8 cellular contexts compared by ENCODE assay signal in the genomic region with DNA sequence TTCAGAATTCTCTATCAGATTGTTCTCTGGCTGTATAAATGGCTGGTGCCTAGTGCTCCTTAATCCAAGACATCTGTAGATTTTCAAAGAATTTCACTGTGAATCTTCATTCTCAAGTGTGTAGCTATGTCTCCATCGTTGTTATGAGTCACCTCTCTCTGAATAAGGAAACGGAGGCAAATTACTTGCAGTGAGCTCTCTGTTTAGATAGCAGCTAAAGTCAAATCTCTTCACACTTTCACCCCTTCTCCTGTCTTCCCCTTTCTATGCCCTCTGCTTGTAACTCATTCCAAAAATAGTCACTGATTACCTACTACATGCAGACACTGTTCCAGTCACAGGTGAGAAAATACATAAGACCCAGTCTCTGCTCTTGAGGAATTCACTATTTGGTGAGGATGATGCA. TPM values are rescaled to one million over a fixed set of nuclear protein-coding genes. Genes with fewer than 3 reads are reported as not detected.
A peak's percentile ranks its signal among the peaks of the same experiment; 100 is the strongest.
DNase-seq lines count a peak whose midpoint lies in the region; ATAC-seq, FAIRE-seq and TF ChIP-seq lines count a peak whose summit lies in the region.

No MANE protein-coding gene starts in this region.

- H3K27ac ChIP-seq in mammary epithelial cell (ENCODE audit: insufficient read depth, low read depth, low read length): no peak overlapping the region

- in situ Hi-C loops in mammary epithelial cell (cut with MboI; ENCODE audit: low sequenced_read_pairs in 2 of 2): no loop called here

- peak; percentile 89 for FAIRE-seq in GM12891 (lab: Jason Lieb, UNC)

- no peak overlapping the region for H3K4me3 ChIP-seq in mammary epithelial cell (replicated peaks in 1 of 3; ENCODE audit: insufficient read depth in 1 of 3, low read depth in 2 of 3, low read length in 3 of 3)

- H3K79me2 ChIP-seq in mammary epithelial cell (ENCODE audit: insufficient read depth, low read length): no peaks in the 10 kb centered on the region

- H3K36me3 ChIP-seq in mammary epithelial cell (ENCODE audit: insufficient read depth, low read length): no peaks in the 10 kb centered on the region

- no peaks in the 10 kb centered on the region for H3K27me3 ChIP-seq in mammary epithelial cell (ENCODE audit: insufficient read depth, low read length)

- intact Hi-C loops in mammary epithelial cell (cut with micrococcal nuclease): no loop called here

- H3K9ac ChIP-seq in mammary epithelial cell (ENCODE audit: insufficient read depth, low read length): no peak overlapping the region

- dilution Hi-C loops in mammary epithelial cell (cut with HindIII; ENCODE audit: low sequenced_read_pairs): no loop called here

- DNase-seq in GM12891 (ENCODE audit: insufficient read length, low spot score): no peak
- DNase-seq in fibroblast of gingiva (ENCODE audit: low read depth): peak; percentile 82
- no peak for DNase-seq in NCI-H446 (lab: John Stamatoyannopoulos, UW)
- DNase-seq in superior temporal gyrus (ENCODE audit: extremely low spot score): no peak
- no peak for DNase-seq in NCI-H1105 treated with DMSO at 0.1 percent for 48 hours (lab: John Stamatoyannopoulos, UW)
- no peak for DNase-seq in mammary epithelial cell

- TF ChIP-seq POLR2A in GM12891 (IDR thresholded peaks at IDR 0.05; ENCODE audit: low read depth, low read length): no peak

- CTCF ChIA-PET in mammary epithelial cell (lab: Charles Lee; ENCODE audit: low non-redundant PET): interaction anchor here (0.6 kb wide), 1 partner anchor 22 kb away, joined by 7 read pairs; no protein-coding TSS in a partner anchor

- BruUV-seq in mammary epithelial cell (replicated peaks; lab: Mats Ljungman, UMichigan): no TSS peak

- no peaks in the 10 kb centered on the region for H4K20me1 ChIP-seq in mammary epithelial cell (ENCODE audit: insufficient read depth, low read length)

- ATAC-seq in GM21423 (IDR thresholded peaks at IDR 0.05; ENCODE audit: unreplicated experiment): peak; percentile 82
- ATAC-seq in HG03354 (IDR thresholded peaks at IDR 0.05; ENCODE audit: poor library complexity, severe bottlenecking, unreplicated experiment): peak; percentile 82

- H2AFZ ChIP-seq in mammary epithelial cell (ENCODE audit: low read depth, low read length): no peak overlapping the region

- WGBS in mammary epithelial cell (ENCODE audit: low coverage, missing lambda C conversion rate): 87% methylated on average over 2 of the region's 2 CpGs

- H3K4me2 ChIP-seq in mammary epithelial cell (ENCODE audit: insufficient read depth, low read depth, low read length): no peak overlapping the region

- H3K9me3 ChIP-seq in mammary epithelial cell (replicated peaks; ENCODE audit: insufficient read depth, low read length): no peaks in the 10 kb centered on the region

- TF ChIP-seq CTCF in mammary epithelial cell (conservative IDR thresholded peaks at IDR 0.05 in 1 of 2, IDR thresholded peaks at IDR 0.05 in 1 of 2; ENCODE audit: extremely low read depth in 1 of 2, insufficient read depth in 1 of 2, low read depth in 1 of 2, low read length in 2 of 2): no peak

- H3K4me1 ChIP-seq in mammary epithelial cell (ENCODE audit: insufficient read depth, low read length): peaks cover 26% of the 10 kb centered on the region

TF ChIP-seq in GM12891, 5 proteins besides CTCF, POLR2A, EP300 and RAD21:
- TF ChIP-seq POLR2AphosphoS5 (IDR thresholded peaks at IDR 0.05; ENCODE audit: low read depth, low read length) (no peak), POU2F2 (IDR thresholded peaks at IDR 0.05; ENCODE audit: low read depth, low read length) (no peak), TAF1 (IDR thresholded peaks at IDR 0.05; ENCODE audit: low read depth, low read length) (no peak), SPI1 (IDR thresholded peaks at IDR 0.05; ENCODE audit: low read depth, low read length) (peak; percentile 61), PAX5 (IDR thresholded peaks at IDR 0.05; ENCODE audit: insufficient read depth, low read length, severe bottlenecking) (no peak)

RNA-seq across cellular contexts. Expression of a gene that starts 39.7 kb away (rescaled TPM):
- polyA plus RNA-seq in GM12891 (2012; ENCODE audit: low read depth, missing spikeins): 4.2 TPM
- total RNA-seq in mammary epithelial cell: 10 to 100 TPM; 15.0 to 25.3 TPM
- 5.9 TPM for polyA plus RNA-seq in mammary epithelial cell
- polyA minus RNA-seq in mammary epithelial cell: 11.3 TPM

RNA-seq across cellular contexts. Expression of a gene that starts 39.7 kb away (rescaled TPM):
- 6.5 TPM for polyA plus RNA-seq in GM12891 (2012; ENCODE audit: low read depth, missing spikeins)
- 10 to 100 TPM; 21.3 to 36.5 TPM for total RNA-seq in mammary epithelial cell
- 28.1 TPM for polyA plus RNA-seq in mammary epithelial cell
- polyA minus RNA-seq in mammary epithelial cell: 14.9 TPM

RNA-seq across cellular contexts. Expression of a gene that starts 51.6 kb away (rescaled TPM):
- not detected for polyA plus RNA-seq in GM12891 (2012; ENCODE audit: low read depth, missing spikeins)
- total RNA-seq in mammary epithelial cell: not detected
- polyA plus RNA-seq in mammary epithelial cell: not detected
- not detected for polyA minus RNA-seq in mammary epithelial cell
